8 cellular contexts compared by ENCODE assay signal in the genomic region with DNA sequence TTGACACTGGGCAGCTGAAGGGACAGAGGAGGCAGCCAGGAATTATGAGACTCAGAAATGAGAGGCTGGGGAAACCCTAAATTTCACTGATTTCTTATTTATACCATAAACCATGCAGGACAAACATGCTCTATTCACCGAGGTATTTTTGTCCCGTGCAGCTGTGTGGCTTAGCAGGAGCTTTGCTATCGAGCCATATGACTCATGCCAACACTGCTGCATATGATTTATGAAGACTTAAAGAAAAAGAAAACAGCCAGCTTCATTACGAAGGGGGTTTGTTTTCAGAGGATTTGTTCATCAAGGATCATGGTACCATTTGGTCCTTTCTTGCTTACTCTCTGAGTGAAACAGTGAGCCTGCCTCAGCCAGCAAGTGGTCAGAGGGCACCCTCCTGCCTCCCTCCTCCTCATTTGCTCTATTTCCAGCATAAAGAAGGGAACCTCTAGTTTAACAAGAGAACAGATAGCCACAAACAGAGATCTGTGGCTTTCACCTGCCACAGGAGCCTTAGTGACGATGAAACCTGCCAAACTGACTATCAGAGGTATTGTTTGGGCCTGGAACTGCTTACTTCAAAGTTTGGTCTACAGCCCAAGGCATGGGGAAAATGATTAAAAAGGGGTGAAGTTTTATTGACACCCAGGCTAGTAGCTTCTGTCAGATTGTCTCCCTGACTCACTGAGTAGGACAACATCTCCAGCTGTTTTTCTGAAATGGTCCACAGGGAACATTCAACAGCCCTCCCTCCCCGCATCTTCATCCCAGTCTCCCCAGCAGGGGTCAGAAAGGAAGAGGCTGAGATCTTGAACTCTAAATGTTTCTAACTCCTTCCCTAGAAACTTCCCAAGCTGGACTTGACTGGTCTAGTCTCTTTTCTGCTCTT.
DNase-seq lines count a peak whose midpoint lies in the region; ATAC-seq and TF ChIP-seq lines count a peak whose summit lies in the region.

No MANE protein-coding gene starts in this region.

- CTCF ChIA-PET in MCF 10A (lab: Yijun Ruan, JAX) (interaction anchor here (0.6 to 0.7 kb wide), 4 partner anchors 10 to 204 kb away, joined by 3 to 4 read pairs (median 3); no protein-coding TSS in a partner anchor), mammary epithelial cell (lab: Charles Lee; ENCODE audit: low non-redundant PET) (interaction anchor here (0.6 kb wide), 1 partner anchor 41 kb away, joined by 3 read pairs; no protein-coding TSS in a partner anchor)
- CTCF ChIA-PET in activated CD8-positive, alpha-beta T cell treated with anti-CD3 and anti-CD28 coated beads for 36 hours (lab: Charles Lee), result interaction anchor here (0.6 to 3.5 kb wide), 7 partner anchors 10 to 211 kb away, joined by 3 to 32 read pairs (median 5); no protein-coding TSS in a partner anchor

- POLR2A ChIA-PET in MCF 10A (lab: Yijun Ruan, JAX), result interaction anchor here (0.6 to 1.2 kb wide), 3 partner anchors 81 to 1782 kb away, joined by 3 to 5 read pairs (median 4); partner anchors contain the start of gene MAML3
- POLR2A ChIA-PET in activated CD8-positive, alpha-beta T cell treated with anti-CD3 and anti-CD28 coated beads for 36 hours (lab: Charles Lee), result interaction anchor here (1.0 to 1.3 kb wide), 2 partner anchors 10 to 78 kb away, joined by 3 to 4 read pairs; no protein-coding TSS in a partner anchor

- H3K4me2 ChIP-seq in mammary epithelial cell (ENCODE audit: insufficient read depth, low read depth, low read length), result no peak overlapping the region

- WGBS in mammary epithelial cell (ENCODE audit: low coverage, missing lambda C conversion rate), result 84% methylated on average over 6 of the region's 6 CpGs

- BruUV-seq in MCF 10A (replicated peaks; lab: Mats Ljungman, UMichigan) (no TSS peak), mammary epithelial cell (replicated peaks; lab: Mats Ljungman, UMichigan) (no TSS peak)

- H3K4me1 ChIP-seq in mammary epithelial cell (ENCODE audit: insufficient read depth, low read length) (peaks cover 14% of the 10 kb centered on the region), foreskin keratinocyte (peaks cover 7% of the 10 kb centered on the region), uterus (peaks cover 13 to 18% of the 10 kb centered on the region in 2 donors)

- dilution Hi-C loops in mammary epithelial cell (cut with HindIII; ENCODE audit: low sequenced_read_pairs), result no loop called here

- DNase-seq in MCF 10A (ENCODE audit: unreplicated experiment) (peak; percentile 45), mammary epithelial cell (no peak), foreskin keratinocyte (peak in 1 of 2 donors; percentile 47), uterus (peak in 1 of 2 donors; percentile 50), SHP77 (lab: John Stamatoyannopoulos, UW) (no peak)
- DNase-seq in activated CD8-positive, alpha-beta T cell treated with anti-CD3 and anti-CD28 coated beads for 36 hours, result peak; percentile 28
- no peak for DNase-seq in activated CD4-positive, alpha-beta T cell treated with anti-CD3 and anti-CD28 coated beads for 48 hours

- H3K27ac Mint-ChIP-seq in MCF 10A (ENCODE audit: low read depth, unreplicated experiment), result no peak overlapping the region
- peak overlapping the region; percentile 88 for H3K27ac Mint-ChIP-seq in activated CD8-positive, alpha-beta T cell treated with anti-CD3 and anti-CD28 coated beads for 36 hours

- no peaks in the 10 kb centered on the region for H3K27me3 Mint-ChIP-seq in MCF 10A (ENCODE audit: insufficient read depth, unreplicated experiment)
- H3K27me3 Mint-ChIP-seq in activated CD8-positive, alpha-beta T cell treated with anti-CD3 and anti-CD28 coated beads for 36 hours, result peaks cover 8% of the 10 kb centered on the region

- H3K4me3 ChIP-seq in mammary epithelial cell (replicated peaks in 1 of 3; ENCODE audit: insufficient read depth in 1 of 3, low read depth in 2 of 3, low read length in 3 of 3) (no peak overlapping the region), uterus (no peak overlapping the region)

- H3K9me3 Mint-ChIP-seq in MCF 10A (ENCODE audit: unreplicated experiment), result no peaks in the 10 kb centered on the region
- no peaks in the 10 kb centered on the region for H3K9me3 Mint-ChIP-seq in activated CD8-positive, alpha-beta T cell treated with anti-CD3 and anti-CD28 coated beads for 36 hours

- no peak overlapping the region for H3K27ac ChIP-seq in mammary epithelial cell (ENCODE audit: insufficient read depth, low read depth, low read length)
- H3K27ac ChIP-seq in foreskin keratinocyte, result no peak overlapping the region
- H3K27ac ChIP-seq in uterus, result peak overlapping the region; percentile 72 to 77

- no peak for TF ChIP-seq POLR2A in uterus (IDR thresholded peaks at IDR 0.05)

- H3K27me3 ChIP-seq in mammary epithelial cell (ENCODE audit: insufficient read depth, low read length), result no peaks in the 10 kb centered on the region
- H3K27me3 ChIP-seq in foreskin keratinocyte, result no peaks in the 10 kb centered on the region
- H3K27me3 ChIP-seq in uterus, result no peaks in the 10 kb centered on the region

- H3K9me3 ChIP-seq in mammary epithelial cell (replicated peaks; ENCODE audit: insufficient read depth, low read length) (no peaks in the 10 kb centered on the region), uterus (no peaks in the 10 kb centered on the region)

- H3K9ac ChIP-seq in mammary epithelial cell (ENCODE audit: insufficient read depth, low read length), result no peak overlapping the region

- in situ Hi-C loops in mammary epithelial cell (cut with MboI; ENCODE audit: low sequenced_read_pairs in 2 of 2), result loop anchor here in 1 of 2 donors (10.0 kb wide), 1 partner anchor 79 kb away; the partner anchor contains the start of gene MAML3

- H4K20me1 ChIP-seq in mammary epithelial cell (ENCODE audit: insufficient read depth, low read length), result no peaks in the 10 kb centered on the region

- no peak overlapping the region for H3K4me3 Mint-ChIP-seq in MCF 10A (ENCODE audit: unreplicated experiment)
- no peak overlapping the region for H3K4me3 Mint-ChIP-seq in activated CD8-positive, alpha-beta T cell treated with anti-CD3 and anti-CD28 coated beads for 36 hours

- intact Hi-C loops in MCF 10A (cut with micrococcal nuclease) (no loop called here), mammary epithelial cell (cut with micrococcal nuclease) (no loop called here), uterus (cut with DNase I; ENCODE audit: low total_unique reads) (no loop called here)
- intact Hi-C loops in activated CD8-positive, alpha-beta T cell treated with anti-CD3 and anti-CD28 coated beads for 36 hours (cut with micrococcal nuclease), result no loop called here

- H2AFZ ChIP-seq in mammary epithelial cell (ENCODE audit: low read depth, low read length), result no peak overlapping the region

- TF ChIP-seq CTCF in MCF 10A (IDR thresholded peaks at IDR 0.05; ENCODE audit: unreplicated experiment) (no peak), mammary epithelial cell (conservative IDR thresholded peaks at IDR 0.05 in 1 of 2, IDR thresholded peaks at IDR 0.05 in 1 of 2; ENCODE audit: extremely low read depth in 1 of 2, insufficient read depth in 1 of 2, low read depth in 1 of 2, low read length in 2 of 2) (no peak), foreskin keratinocyte (conservative IDR thresholded peaks at IDR 0.05) (peak; percentile 10), uterus (IDR thresholded peaks at IDR 0.05) (no peak)
- no peak for TF ChIP-seq CTCF in activated CD8-positive, alpha-beta T cell treated with anti-CD3 and anti-CD28 coated beads for 36 hours (IDR thresholded peaks at IDR 0.05)

- no peaks in the 10 kb centered on the region for H3K36me3 Mint-ChIP-seq in MCF 10A (ENCODE audit: insufficient read depth, unreplicated experiment)
- no peaks in the 10 kb centered on the region for H3K36me3 Mint-ChIP-seq in activated CD8-positive, alpha-beta T cell treated with anti-CD3 and anti-CD28 coated beads for 36 hours (ENCODE audit: low read depth)

- H3K79me2 ChIP-seq in mammary epithelial cell (ENCODE audit: insufficient read depth, low read length), result no peaks in the 10 kb centered on the region

- H3K36me3 ChIP-seq in mammary epithelial cell (ENCODE audit: insufficient read depth, low read length) (no peaks in the 10 kb centered on the region), uterus (no peaks in the 10 kb centered on the region)

- H3K4me1 Mint-ChIP-seq in MCF 10A (ENCODE audit: insufficient read depth, unreplicated experiment), result peaks cover 23% of the 10 kb centered on the region
- peaks cover 18% of the 10 kb centered on the region for H3K4me1 Mint-ChIP-seq in activated CD8-positive, alpha-beta T cell treated with anti-CD3 and anti-CD28 coated beads for 36 hours (ENCODE audit: low read depth)

- peak; percentile 53 for ATAC-seq in activated CD8-positive, alpha-beta T cell treated with anti-CD3 and anti-CD28 coated beads for 36 hours
- ATAC-seq in foreskin keratinocyte, result peak; percentile 81
- ATAC-seq in HG03025 (IDR thresholded peaks at IDR 0.05; ENCODE audit: low FRiP score, unreplicated experiment), result no peak

Comparison
In these comparisons a context has a peak if more than half of its experiments do, and no peak if none do; other contexts are left out.
1. DNase-seq: peak in MCF 10A (single experiment) and activated CD8-positive, alpha-beta T cell treated with anti-CD3 and anti-CD28 coated beads for 36 hours (single experiment); none in mammary epithelial cell (single experiment), SHP77 (0 of 2) and activated CD4-positive, alpha-beta T cell treated with anti-CD3 and anti-CD28 coated beads for 48 hours (single experiment).
2. H3K27ac ChIP-seq: peak in uterus (2 of 2); none in mammary epithelial cell (single experiment) and foreskin keratinocyte (single experiment).